ENCODE assay signal across 29 cellular contexts in genomic region chr3:144624656-144625055, GRCh38.
"Had no signal": no experiment of that assay in that cellular context is flagged by ENCODE, and none has a peak within 500 bp of the region (broad histone marks: within the 10 kb centered on the region; RNA-seq: fewer than 3 reads in every experiment).

No MANE protein-coding gene starts in this region.

- H3K27ac ChIP-seq: ovary, parathyroid adenoma, psoas muscle, right lobe of liver, sigmoid colon, stomach, thoracic aorta, thyroid gland, tibial nerve, upper lobe of right lung, uterus had no signal

- H3K27me3 ChIP-seq: ovary, right lobe of liver, sigmoid colon, stomach, thyroid gland, tibial nerve, upper lobe of right lung, uterus had no signal

- H3K36me3 Mint-ChIP-seq: naive thymus-derived CD8-positive, alpha-beta T cell; natural killer cell treated with Interleukin-12 subunit alpha and Interleukin-12 subunit beta and Interleukin-15 and Interleukin-18, amount 100 ng/mL, for 72 hours; stimulated activated effector memory CD8-positive, alpha-beta T cell treated with anti-CD3 and anti-CD28 coated beads, Interleukin-12 subunit alpha, Interleukin-12 subunit beta, amount 100 ng/mL, for 72 hours; stimulated activated naive B cell treated with anti-CD40 and anti-IgM and Interleukin-4, amounts not matched to agents 10 μg/mL and 1 μg/mL and 100 μg/mL, for 72 hours; type B pancreatic cell had no signal

- H2AFZ ChIP-seq: parathyroid adenoma had no signal

- H3K4me1 Mint-ChIP-seq: naive thymus-derived CD8-positive, alpha-beta T cell; nephron progenitor cell; stimulated activated effector memory CD8-positive, alpha-beta T cell treated with anti-CD3 and anti-CD28 coated beads, Interleukin-12 subunit alpha, Interleukin-12 subunit beta, amount 100 ng/mL, for 72 hours; stimulated activated naive B cell treated with anti-CD40 and anti-IgM and Interleukin-4, amounts not matched to agents 10 μg/mL and 1 μg/mL and 100 μg/mL, for 72 hours had no signal

- H3K27ac Mint-ChIP-seq: naive thymus-derived CD8-positive, alpha-beta T cell; natural killer cell treated with Interleukin-12 subunit alpha and Interleukin-12 subunit beta and Interleukin-15 and Interleukin-18, amount 100 ng/mL, for 72 hours; nephron progenitor cell; progenitor cell of endocrine pancreas; stimulated activated effector memory CD8-positive, alpha-beta T cell treated with anti-CD3 and anti-CD28 coated beads, Interleukin-12 subunit alpha, Interleukin-12 subunit beta, amount 100 ng/mL, for 72 hours; stimulated activated naive B cell treated with anti-CD40 and anti-IgM and Interleukin-4, amounts not matched to agents 10 μg/mL and 1 μg/mL and 100 μg/mL, for 72 hours; stimulated activated naive CD8-positive, alpha-beta T cell treated with anti-CD3 and anti-CD28 coated beads, Interleukin-15, Interleukin-2, amounts not matched to agents 100 ng/mL and 50 ng/mL, for 24 hours; type B pancreatic cell had no signal

- H3K9me3 Mint-ChIP-seq: nephron progenitor cell; neural crest cell; stimulated activated naive B cell treated with anti-CD40 and anti-IgM and Interleukin-4, amounts not matched to agents 10 μg/mL and 1 μg/mL and 100 μg/mL, for 72 hours; stimulated activated naive CD8-positive, alpha-beta T cell treated with anti-CD3 and anti-CD28 coated beads, Interleukin-15, Interleukin-2, amounts not matched to agents 100 ng/mL and 50 ng/mL, for 24 hours; type B pancreatic cell had no signal

- H3K9me3 ChIP-seq: psoas muscle, right lobe of liver, sigmoid colon, stomach, thoracic aorta, thyroid gland, tibial nerve, upper lobe of right lung, uterus had no signal

- DNase-seq: naive thymus-derived CD8-positive, alpha-beta T cell; nephron progenitor cell; occipital lobe; ovary; posterior cingulate gyrus; right cardiac atrium; right lobe of liver; sigmoid colon; small intestine; stimulated activated CD4-positive, alpha-beta T cell treated with anti-CD3 and anti-CD28 coated beads, Interleukin-15, amount 100 ng/mL, for 24 hours; stimulated activated CD4-positive, alpha-beta T cell treated with anti-CD3 and anti-CD28 coated beads, Interleukin-2, amount 100 ng/mL, for 24 hours; stimulated activated CD4-positive, alpha-beta T cell treated with anti-CD3 and anti-CD28 coated beads, Interleukin-2, amount 100 ng/mL, for 48 hours; stimulated activated CD4-positive, alpha-beta T cell treated with anti-CD3 and anti-CD28 coated beads, Interleukin-4, amount 100 ng/mL, for 24 hours; stimulated activated naive B cell treated with anti-CD40 and anti-IgM and Interleukin-4, amounts not matched to agents 10 μg/mL and 1 μg/mL and 100 μg/mL, for 72 hours; stimulated activated naive CD4-positive, alpha-beta T cell treated with Interleukin-2 at 50 U/mL for 16 hours; stomach; thyroid gland; upper lobe of right lung; uterus had no signal

- H3K27me3 Mint-ChIP-seq: natural killer cell treated with Interleukin-12 subunit alpha and Interleukin-12 subunit beta and Interleukin-15 and Interleukin-18, amount 100 ng/mL, for 72 hours; progenitor cell of endocrine pancreas; stimulated activated naive B cell treated with anti-CD40 and anti-IgM and Interleukin-4, amounts not matched to agents 10 μg/mL and 1 μg/mL and 100 μg/mL, for 72 hours; stimulated activated naive CD8-positive, alpha-beta T cell treated with anti-CD3 and anti-CD28 coated beads, Interleukin-15, Interleukin-2, amounts not matched to agents 100 ng/mL and 50 ng/mL, for 24 hours had no signal

- H3K9ac ChIP-seq: parathyroid adenoma had no signal

- H3K4me3 ChIP-seq: ovary, psoas muscle, right lobe of liver, sigmoid colon, stomach, thoracic aorta, thyroid gland, tibial nerve, upper lobe of right lung, uterus had no signal

- H3K79me2 ChIP-seq: parathyroid adenoma had no signal

- H3K4me3 Mint-ChIP-seq: naive thymus-derived CD8-positive, alpha-beta T cell; natural killer cell treated with Interleukin-12 subunit alpha and Interleukin-12 subunit beta and Interleukin-15 and Interleukin-18, amount 100 ng/mL, for 72 hours; nephron progenitor cell; neural crest cell; stimulated activated effector memory CD8-positive, alpha-beta T cell treated with anti-CD3 and anti-CD28 coated beads, Interleukin-12 subunit alpha, Interleukin-12 subunit beta, amount 100 ng/mL, for 72 hours; stimulated activated naive B cell treated with anti-CD40 and anti-IgM and Interleukin-4, amounts not matched to agents 10 μg/mL and 1 μg/mL and 100 μg/mL, for 72 hours; stimulated activated naive CD8-positive, alpha-beta T cell treated with anti-CD3 and anti-CD28 coated beads, Interleukin-15, Interleukin-2, amounts not matched to agents 100 ng/mL and 50 ng/mL, for 24 hours; type B pancreatic cell had no signal

- FAIRE-seq: small intestine had no signal

- H3K4me1 ChIP-seq: parathyroid adenoma, psoas muscle, right lobe of liver, sigmoid colon, stomach, thyroid gland, tibial nerve, upper lobe of right lung, uterus had no signal

- ATAC-seq: naive thymus-derived CD8-positive, alpha-beta T cell; natural killer cell treated with Interleukin-12 subunit alpha and Interleukin-12 subunit beta and Interleukin-15 and Interleukin-18, amount 100 ng/mL, for 72 hours; psoas muscle; right cardiac atrium; right lobe of liver; stimulated activated effector memory CD8-positive, alpha-beta T cell treated with anti-CD3 and anti-CD28 coated beads, Interleukin-12 subunit alpha, Interleukin-12 subunit beta, amount 100 ng/mL, for 72 hours; stimulated activated naive B cell treated with anti-CD40 and anti-IgM and Interleukin-4, amounts not matched to agents 10 μg/mL and 1 μg/mL and 100 μg/mL, for 72 hours; upper lobe of right lung had no signal

- H3K36me3 ChIP-seq: ovary, right lobe of liver, sigmoid colon, stomach, thoracic aorta, thyroid gland, tibial nerve, upper lobe of right lung, uterus had no signal
